ENCODE assay signal across 3 cellular contexts in the genomic region with DNA sequence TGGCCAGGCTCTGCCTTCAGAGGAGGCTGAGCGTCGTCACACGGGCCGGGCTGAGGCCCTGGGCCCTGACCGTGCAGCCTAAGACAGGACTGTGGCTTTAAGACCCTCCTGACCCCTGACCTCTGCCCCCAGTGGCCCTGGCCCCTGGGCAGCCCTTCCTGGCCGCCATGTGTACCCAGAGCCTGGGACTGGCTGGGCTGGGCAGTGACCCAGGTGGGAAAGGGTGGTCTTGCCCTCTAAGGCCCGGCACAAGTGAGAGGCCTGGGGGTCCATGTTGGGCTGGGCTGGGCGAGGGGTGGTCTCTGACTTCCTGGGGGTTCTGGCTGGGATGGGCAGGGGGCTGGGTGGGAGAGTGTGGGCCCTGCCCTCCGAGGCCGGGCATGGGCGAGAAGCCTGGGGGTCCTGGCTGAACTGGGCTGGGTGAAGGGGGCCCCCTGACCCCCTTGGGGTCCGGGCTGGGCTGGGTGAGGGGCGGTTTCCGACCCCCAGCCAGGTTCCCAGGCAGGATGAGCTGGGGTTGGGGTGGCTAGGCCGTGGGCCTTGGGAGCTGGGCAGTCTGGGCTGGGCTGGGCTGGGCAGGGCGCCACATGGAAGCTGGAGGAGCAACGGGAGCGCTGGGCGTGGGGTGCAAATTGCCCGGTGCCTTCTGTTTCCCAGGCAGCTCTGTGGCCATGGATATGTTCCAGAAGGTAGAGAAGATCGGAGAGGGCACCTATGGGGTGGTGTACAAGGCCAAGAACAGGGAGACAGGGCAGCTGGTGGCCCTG.
TF ChIP-seq lines count a peak whose summit lies in the region.

A gene (plus strand): TSS at position 101 of the 767 bp plus-strand sequence. CDS start 571 bp downstream, at position 672.

TF ChIP-seq in SK-N-SH, 30 proteins besides CTCF, POLR2A, EP300 and RAD21 (continued from another document):
- TF ChIP-seq, protein P1, sequence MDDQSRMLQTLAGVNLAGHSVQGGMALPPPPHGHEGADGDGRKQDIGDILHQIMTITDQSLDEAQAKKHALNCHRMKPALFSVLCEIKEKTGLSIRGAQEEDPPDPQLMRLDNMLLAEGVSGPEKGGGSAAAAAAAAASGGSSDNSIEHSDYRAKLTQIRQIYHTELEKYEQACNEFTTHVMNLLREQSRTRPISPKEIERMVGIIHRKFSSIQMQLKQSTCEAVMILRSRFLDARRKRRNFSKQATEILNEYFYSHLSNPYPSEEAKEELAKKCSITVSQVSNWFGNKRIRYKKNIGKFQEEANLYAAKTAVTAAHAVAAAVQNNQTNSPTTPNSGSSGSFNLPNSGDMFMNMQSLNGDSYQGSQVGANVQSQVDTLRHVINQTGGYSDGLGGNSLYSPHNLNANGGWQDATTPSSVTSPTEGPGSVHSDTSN (IDR thresholded peaks at IDR 0.05) = no peak
- TF ChIP-seq TAF1 (IDR thresholded peaks at IDR 0.05; ENCODE audit: borderline replicate concordance, low read depth, low read length) = no peak
- TF ChIP-seq MXI1 (IDR thresholded peaks at IDR 0.05; ENCODE audit: low read depth, low read length) = no peak
- TF ChIP-seq MEF2A (IDR thresholded peaks at IDR 0.05; ENCODE audit: borderline replicate concordance, low read depth) = no peak
- TF ChIP-seq POLR2AphosphoS5 (IDR thresholded peaks at IDR 0.05; ENCODE audit: low read depth, low read length) = no peak
- no peak for TF ChIP-seq SMC3 (IDR thresholded peaks at IDR 0.05; ENCODE audit: low read depth, low read length)
- TF ChIP-seq, protein P2, sequence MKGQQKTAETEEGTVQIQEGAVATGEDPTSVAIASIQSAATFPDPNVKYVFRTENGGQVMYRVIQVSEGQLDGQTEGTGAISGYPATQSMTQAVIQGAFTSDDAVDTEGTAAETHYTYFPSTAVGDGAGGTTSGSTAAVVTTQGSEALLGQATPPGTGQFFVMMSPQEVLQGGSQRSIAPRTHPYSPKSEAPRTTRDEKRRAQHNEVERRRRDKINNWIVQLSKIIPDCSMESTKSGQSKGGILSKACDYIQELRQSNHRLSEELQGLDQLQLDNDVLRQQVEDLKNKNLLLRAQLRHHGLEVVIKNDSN (IDR thresholded peaks at IDR 0.05; ENCODE audit: borderline replicate concordance, low read depth) = no peak
- TF ChIP-seq ELF1 (IDR thresholded peaks at IDR 0.05) = no peak
- TF ChIP-seq GATA2 (CRISPR knock-in tag; IDR thresholded peaks at IDR 0.05) = no peak
- no peak for TF ChIP-seq SIN3A (IDR thresholded peaks at IDR 0.05; ENCODE audit: borderline replicate concordance, low read depth, low read length)
- TF ChIP-seq, protein P3, sequence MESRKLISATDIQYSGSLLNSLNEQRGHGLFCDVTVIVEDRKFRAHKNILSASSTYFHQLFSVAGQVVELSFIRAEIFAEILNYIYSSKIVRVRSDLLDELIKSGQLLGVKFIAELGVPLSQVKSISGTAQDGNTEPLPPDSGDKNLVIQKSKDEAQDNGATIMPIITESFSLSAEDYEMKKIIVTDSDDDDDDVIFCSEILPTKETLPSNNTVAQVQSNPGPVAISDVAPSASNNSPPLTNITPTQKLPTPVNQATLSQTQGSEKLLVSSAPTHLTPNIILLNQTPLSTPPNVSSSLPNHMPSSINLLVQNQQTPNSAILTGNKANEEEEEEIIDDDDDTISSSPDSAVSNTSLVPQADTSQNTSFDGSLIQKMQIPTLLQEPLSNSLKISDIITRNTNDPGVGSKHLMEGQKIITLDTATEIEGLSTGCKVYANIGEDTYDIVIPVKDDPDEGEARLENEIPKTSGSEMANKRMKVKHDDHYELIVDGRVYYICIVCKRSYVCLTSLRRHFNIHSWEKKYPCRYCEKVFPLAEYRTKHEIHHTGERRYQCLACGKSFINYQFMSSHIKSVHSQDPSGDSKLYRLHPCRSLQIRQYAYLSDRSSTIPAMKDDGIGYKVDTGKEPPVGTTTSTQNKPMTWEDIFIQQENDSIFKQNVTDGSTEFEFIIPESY (IDR thresholded peaks at IDR 0.05; ENCODE audit: borderline replicate concordance, low read depth) = no peak
- TF ChIP-seq TEAD4 (IDR thresholded peaks at IDR 0.05; ENCODE audit: borderline replicate concordance, insufficient read depth) = no peak
- no peak for TF ChIP-seq YY1 (IDR thresholded peaks at IDR 0.05; ENCODE audit: low read depth)
- no peak for TF ChIP-seq NFIC (IDR thresholded peaks at IDR 0.05; ENCODE audit: borderline replicate concordance)
- no peak for TF ChIP-seq RXRA (IDR thresholded peaks at IDR 0.05; ENCODE audit: borderline replicate concordance, low read depth)
- TF ChIP-seq, protein P4, sequence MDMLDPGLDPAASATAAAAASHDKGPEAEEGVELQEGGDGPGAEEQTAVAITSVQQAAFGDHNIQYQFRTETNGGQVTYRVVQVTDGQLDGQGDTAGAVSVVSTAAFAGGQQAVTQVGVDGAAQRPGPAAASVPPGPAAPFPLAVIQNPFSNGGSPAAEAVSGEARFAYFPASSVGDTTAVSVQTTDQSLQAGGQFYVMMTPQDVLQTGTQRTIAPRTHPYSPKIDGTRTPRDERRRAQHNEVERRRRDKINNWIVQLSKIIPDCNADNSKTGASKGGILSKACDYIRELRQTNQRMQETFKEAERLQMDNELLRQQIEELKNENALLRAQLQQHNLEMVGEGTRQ (IDR thresholded peaks at IDR 0.05; ENCODE audit: borderline replicate concordance, low read depth, low read length) = no peak

TF ChIP-seq in SK-N-SH treated with all-trans-retinoic acid at 6 μM for 48 hours, 23 proteins besides CTCF, POLR2A, EP300 and RAD21 (continued from another document):
- TF ChIP-seq, protein P5, sequence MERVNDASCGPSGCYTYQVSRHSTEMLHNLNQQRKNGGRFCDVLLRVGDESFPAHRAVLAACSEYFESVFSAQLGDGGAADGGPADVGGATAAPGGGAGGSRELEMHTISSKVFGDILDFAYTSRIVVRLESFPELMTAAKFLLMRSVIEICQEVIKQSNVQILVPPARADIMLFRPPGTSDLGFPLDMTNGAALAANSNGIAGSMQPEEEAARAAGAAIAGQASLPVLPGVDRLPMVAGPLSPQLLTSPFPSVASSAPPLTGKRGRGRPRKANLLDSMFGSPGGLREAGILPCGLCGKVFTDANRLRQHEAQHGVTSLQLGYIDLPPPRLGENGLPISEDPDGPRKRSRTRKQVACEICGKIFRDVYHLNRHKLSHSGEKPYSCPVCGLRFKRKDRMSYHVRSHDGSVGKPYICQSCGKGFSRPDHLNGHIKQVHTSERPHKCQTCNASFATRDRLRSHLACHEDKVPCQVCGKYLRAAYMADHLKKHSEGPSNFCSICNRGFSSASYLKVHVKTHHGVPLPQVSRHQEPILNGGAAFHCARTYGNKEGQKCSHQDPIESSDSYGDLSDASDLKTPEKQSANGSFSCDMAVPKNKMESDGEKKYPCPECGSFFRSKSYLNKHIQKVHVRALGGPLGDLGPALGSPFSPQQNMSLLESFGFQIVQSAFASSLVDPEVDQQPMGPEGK (CRISPR knock-in tag; IDR thresholded peaks at IDR 0.05; ENCODE audit: borderline replicate concordance) = no peak
- TF ChIP-seq, protein P6, sequence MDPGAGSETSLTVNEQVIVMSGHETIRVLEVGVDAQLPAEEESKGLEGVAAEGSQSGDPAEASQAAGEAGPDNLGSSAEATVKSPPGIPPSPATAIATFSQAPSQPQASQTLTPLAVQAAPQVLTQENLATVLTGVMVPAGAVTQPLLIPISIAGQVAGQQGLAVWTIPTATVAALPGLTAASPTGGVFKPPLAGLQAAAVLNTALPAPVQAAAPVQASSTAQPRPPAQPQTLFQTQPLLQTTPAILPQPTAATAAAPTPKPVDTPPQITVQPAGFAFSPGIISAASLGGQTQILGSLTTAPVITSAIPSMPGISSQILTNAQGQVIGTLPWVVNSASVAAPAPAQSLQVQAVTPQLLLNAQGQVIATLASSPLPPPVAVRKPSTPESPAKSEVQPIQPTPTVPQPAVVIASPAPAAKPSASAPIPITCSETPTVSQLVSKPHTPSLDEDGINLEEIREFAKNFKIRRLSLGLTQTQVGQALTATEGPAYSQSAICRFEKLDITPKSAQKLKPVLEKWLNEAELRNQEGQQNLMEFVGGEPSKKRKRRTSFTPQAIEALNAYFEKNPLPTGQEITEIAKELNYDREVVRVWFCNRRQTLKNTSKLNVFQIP (CRISPR knock-in tag; IDR thresholded peaks at IDR 0.05; ENCODE audit: borderline replicate concordance, low read depth) = no peak
- TF ChIP-seq ZFP30 (CRISPR knock-in tag; IDR thresholded peaks at IDR 0.05) (no peak), ZFP3 (CRISPR knock-in tag; IDR thresholded peaks at IDR 0.05) (no peak), PPARA (CRISPR knock-in tag; IDR thresholded peaks at IDR 0.05; ENCODE audit: borderline replicate concordance) (no peak), RARB (CRISPR knock-in tag; IDR thresholded peaks at IDR 0.05) (no peak)

TF ChIP-seq in WTC11, 78 proteins besides CTCF, POLR2A, EP300 and RAD21 (continued from another document):
- TF ChIP-seq, protein P7, sequence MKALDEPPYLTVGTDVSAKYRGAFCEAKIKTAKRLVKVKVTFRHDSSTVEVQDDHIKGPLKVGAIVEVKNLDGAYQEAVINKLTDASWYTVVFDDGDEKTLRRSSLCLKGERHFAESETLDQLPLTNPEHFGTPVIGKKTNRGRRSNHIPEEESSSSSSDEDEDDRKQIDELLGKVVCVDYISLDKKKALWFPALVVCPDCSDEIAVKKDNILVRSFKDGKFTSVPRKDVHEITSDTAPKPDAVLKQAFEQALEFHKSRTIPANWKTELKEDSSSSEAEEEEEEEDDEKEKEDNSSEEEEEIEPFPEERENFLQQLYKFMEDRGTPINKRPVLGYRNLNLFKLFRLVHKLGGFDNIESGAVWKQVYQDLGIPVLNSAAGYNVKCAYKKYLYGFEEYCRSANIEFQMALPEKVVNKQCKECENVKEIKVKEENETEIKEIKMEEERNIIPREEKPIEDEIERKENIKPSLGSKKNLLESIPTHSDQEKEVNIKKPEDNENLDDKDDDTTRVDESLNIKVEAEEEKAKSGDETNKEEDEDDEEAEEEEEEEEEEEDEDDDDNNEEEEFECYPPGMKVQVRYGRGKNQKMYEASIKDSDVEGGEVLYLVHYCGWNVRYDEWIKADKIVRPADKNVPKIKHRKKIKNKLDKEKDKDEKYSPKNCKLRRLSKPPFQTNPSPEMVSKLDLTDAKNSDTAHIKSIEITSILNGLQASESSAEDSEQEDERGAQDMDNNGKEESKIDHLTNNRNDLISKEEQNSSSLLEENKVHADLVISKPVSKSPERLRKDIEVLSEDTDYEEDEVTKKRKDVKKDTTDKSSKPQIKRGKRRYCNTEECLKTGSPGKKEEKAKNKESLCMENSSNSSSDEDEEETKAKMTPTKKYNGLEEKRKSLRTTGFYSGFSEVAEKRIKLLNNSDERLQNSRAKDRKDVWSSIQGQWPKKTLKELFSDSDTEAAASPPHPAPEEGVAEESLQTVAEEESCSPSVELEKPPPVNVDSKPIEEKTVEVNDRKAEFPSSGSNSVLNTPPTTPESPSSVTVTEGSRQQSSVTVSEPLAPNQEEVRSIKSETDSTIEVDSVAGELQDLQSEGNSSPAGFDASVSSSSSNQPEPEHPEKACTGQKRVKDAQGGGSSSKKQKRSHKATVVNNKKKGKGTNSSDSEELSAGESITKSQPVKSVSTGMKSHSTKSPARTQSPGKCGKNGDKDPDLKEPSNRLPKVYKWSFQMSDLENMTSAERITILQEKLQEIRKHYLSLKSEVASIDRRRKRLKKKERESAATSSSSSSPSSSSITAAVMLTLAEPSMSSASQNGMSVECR (CRISPR knock-in tag; IDR thresholded peaks at IDR 0.05; ENCODE audit: borderline replicate concordance) = no peak
